ENCODE assay signal across 22 cellular contexts in genomic region chr1:223860051-223860559, GRCh38. TPM values are rescaled to one million over a fixed set of nuclear protein-coding genes. Genes with fewer than 3 reads are reported as not detected.
A peak's percentile ranks its signal among the peaks of the same experiment; 100 is the strongest.
DNase-seq lines count a peak whose midpoint lies in the region; ATAC-seq and TF ChIP-seq lines count a peak whose summit lies in the region.
"Had no signal": no experiment of that assay in that cellular context is flagged by ENCODE, and none has a peak within 500 bp of the region (broad histone marks: within the 10 kb centered on the region; RNA-seq: fewer than 3 reads in every experiment).

No MANE protein-coding gene starts in this region.

- no peaks in the 10 kb centered on the region for H3K9me3 Mint-ChIP-seq in activated T-cell treated with anti-CD3 and anti-CD28 coated beads, Interleukin-2, amount 50 U/mL, for 4 hours
- H3K9me3 Mint-ChIP-seq in stimulated activated naive CD8-positive, alpha-beta T cell treated with anti-CD3 and anti-CD28 coated beads, Interleukin-15, amount 100 ng/mL, for 72 hours, result no peaks in the 10 kb centered on the region
- H3K9me3 Mint-ChIP-seq in Calu3 (ENCODE audit: low read depth, unreplicated experiment), result no peaks in the 10 kb centered on the region
- H3K9me3 Mint-ChIP-seq: activated CD4-positive, alpha-beta T cell treated with anti-CD3 and anti-CD28 coated beads, Interleukin-2, amount 10 ng/mL, durations not matched to agents 7 days and 5 days; T-helper 1 cell treated with Interleukin-12 subunit alpha and Interleukin-12 subunit beta and Interleukin-4 antibody, amounts not matched to agents 30 μg/mL and 1 μg/mL, for 36 hours had no signal

- no peaks in the 10 kb centered on the region for H3K36me3 Mint-ChIP-seq in activated T-cell treated with anti-CD3 and anti-CD28 coated beads, Interleukin-2, amount 50 U/mL, for 4 hours (ENCODE audit: insufficient read depth)
- no peaks in the 10 kb centered on the region for H3K36me3 Mint-ChIP-seq in Calu3 (ENCODE audit: insufficient read depth, unreplicated experiment)

- no TSS peak for BruUV-seq in Calu3 (replicated peaks; lab: Mats Ljungman, UMichigan)

- CTCF ChIA-PET in Calu3 (lab: Charles Lee), result no interaction called here

- no peak overlapping the region for H3K4me3 Mint-ChIP-seq in activated T-cell treated with anti-CD3 and anti-CD28 coated beads, Interleukin-2, amount 50 U/mL, for 4 hours
- no peak overlapping the region for H3K4me3 Mint-ChIP-seq in stimulated activated naive CD8-positive, alpha-beta T cell treated with anti-CD3 and anti-CD28 coated beads, Interleukin-15, amount 100 ng/mL, for 72 hours
- H3K4me3 Mint-ChIP-seq in Calu3 (ENCODE audit: low read depth, unreplicated experiment), result no peak overlapping the region
- H3K4me3 Mint-ChIP-seq: activated CD4-positive, alpha-beta T cell treated with anti-CD3 and anti-CD28 coated beads, Interleukin-2, amount 10 ng/mL, durations not matched to agents 7 days and 5 days; nephron; T-helper 1 cell treated with Interleukin-12 subunit alpha and Interleukin-12 subunit beta and Interleukin-4 antibody, amounts not matched to agents 30 μg/mL and 1 μg/mL, for 36 hours had no signal

- peak overlapping the region; percentile 2 for H3K27ac ChIP-seq in epithelial cell of prostate
- H3K27ac ChIP-seq: parathyroid adenoma, right lobe of liver, suprapubic skin had no signal

- H3K4me1 Mint-ChIP-seq in activated T-cell treated with anti-CD3 and anti-CD28 coated beads, Interleukin-2, amount 50 U/mL, for 4 hours (ENCODE audit: low read depth), result no peaks in the 10 kb centered on the region
- H3K4me1 Mint-ChIP-seq in stimulated activated naive CD8-positive, alpha-beta T cell treated with anti-CD3 and anti-CD28 coated beads, Interleukin-15, amount 100 ng/mL, for 72 hours, result peaks cover 5% of the 10 kb centered on the region
- peaks cover 18% of the 10 kb centered on the region for H3K4me1 Mint-ChIP-seq in Calu3 (ENCODE audit: low read depth, unreplicated experiment)
- H3K4me1 Mint-ChIP-seq: activated CD4-positive, alpha-beta T cell treated with anti-CD3 and anti-CD28 coated beads, Interleukin-2, amount 10 ng/mL, durations not matched to agents 7 days and 5 days; nephron had no signal

- H3K27ac Mint-ChIP-seq in stimulated activated naive CD8-positive, alpha-beta T cell treated with anti-CD3 and anti-CD28 coated beads, Interleukin-15, amount 100 ng/mL, for 72 hours, result no peak overlapping the region
- H3K27ac Mint-ChIP-seq in Calu3 (ENCODE audit: unreplicated experiment), result no peak overlapping the region
- H3K27ac Mint-ChIP-seq: activated CD4-positive, alpha-beta T cell treated with anti-CD3 and anti-CD28 coated beads, Interleukin-2, amount 10 ng/mL, durations not matched to agents 7 days and 5 days; nephron; T-helper 1 cell treated with Interleukin-12 subunit alpha and Interleukin-12 subunit beta and Interleukin-4 antibody, amounts not matched to agents 30 μg/mL and 1 μg/mL, for 36 hours had no signal

- intact Hi-C loops in Calu3 (cut with micrococcal nuclease; ENCODE audit: unreplicated experiment), result no loop called here

- H3K27me3 Mint-ChIP-seq in activated T-cell treated with anti-CD3 and anti-CD28 coated beads, Interleukin-2, amount 50 U/mL, for 4 hours (ENCODE audit: low read depth), result peaks cover 2% of the 10 kb centered on the region
- peaks cover 17% of the 10 kb centered on the region for H3K27me3 Mint-ChIP-seq in stimulated activated naive CD8-positive, alpha-beta T cell treated with anti-CD3 and anti-CD28 coated beads, Interleukin-15, amount 100 ng/mL, for 72 hours
- no peaks in the 10 kb centered on the region for H3K27me3 Mint-ChIP-seq in Calu3 (ENCODE audit: unreplicated experiment)

- peak; percentile 25 to 57 for ATAC-seq in activated T-cell treated with anti-CD3 and anti-CD28 coated beads, Interleukin-2, amount 50 U/mL, for 4 hours
- peak; percentile 33 for ATAC-seq in stimulated activated naive CD8-positive, alpha-beta T cell treated with anti-CD3 and anti-CD28 coated beads, Interleukin-15, amount 100 ng/mL, for 72 hours
- ATAC-seq: left cardiac atrium had no signal

- DNase-seq in activated T-cell treated with anti-CD3 and anti-CD28 coated beads, Interleukin-2, amount 50 U/mL, for 4 hours, result no peak
- no peak for DNase-seq in activated T-cell treated with anti-CD3 and anti-CD28 coated beads for 4 hours
- DNase-seq in NCI-H69 (lab: John Stamatoyannopoulos, UW), result peak; percentile 73
- DNase-seq in epithelial cell of prostate (ENCODE audit: low read depth, low spot score), result peak; percentile 54
- DNase-seq in stimulated activated naive CD8-positive, alpha-beta T cell treated with anti-CD3 and anti-CD28 coated beads, Interleukin-15, amount 100 ng/mL, for 72 hours, result no peak
- no peak for DNase-seq in NK-92 (lab: John Stamatoyannopoulos, UW; ENCODE audit: unreplicated experiment)
- DNase-seq in Calu3, result no peak
- no peak for DNase-seq in effector CD8-positive, alpha-beta T cell (lab: John Stamatoyannopoulos, UW)
- DNase-seq: activated CD4-positive, alpha-beta T cell treated with anti-CD3 and anti-CD28 coated beads, Interleukin-2, amount 10 ng/mL, durations not matched to agents 7 days and 5 days; activated gamma-delta T cell treated with Interleukin-2 at 50 U/mL for 16 hours; C1 segment of cervical spinal cord; caudate nucleus; glutamatergic neuron; IMR-90; left cardiac atrium; OCI-M1; right lobe of liver; stimulated activated CD4-positive, alpha-beta T cell treated with anti-CD3 and anti-CD28 coated beads, Interleukin-15, amount 100 ng/mL, for 24 hours had no signal

- no peak for TF ChIP-seq CTCF in Calu3 (IDR thresholded peaks at IDR 0.05; ENCODE audit: unreplicated experiment)

RNA-seq across cellular contexts. Expression of gene TP53BP2, which starts 14.4 kb away (rescaled TPM):
- 10 to 100 TPM; 60.9 to 89.1 (median 79.1) TPM for total RNA-seq in activated T-cell treated with anti-CD3 and anti-CD28 coated beads, Interleukin-2, amount 50 U/mL, for 4 hours
- 59.5 and 66.4 TPM in 2 replicates for total RNA-seq in Calu3 (2022)

Comparison
In these comparisons a context has a peak if more than half of its experiments do, and no peak if none do; other contexts are left out.
1. DNase-seq: peak in NCI-H69 (single experiment) and epithelial cell of prostate (single experiment); none in activated T-cell treated with anti-CD3 and anti-CD28 coated beads, Interleukin-2, amount 50 U/mL, for 4 hours (single experiment), activated T-cell treated with anti-CD3 and anti-CD28 coated beads for 4 hours (single experiment), stimulated activated naive CD8-positive, alpha-beta T cell treated with anti-CD3 and anti-CD28 coated beads, Interleukin-15, amount 100 ng/mL, for 72 hours (0 of 2), NK-92 (single experiment), Calu3 (single experiment) and effector CD8-positive, alpha-beta T cell (single experiment).